Comparison of ENCODE assay signal across 8 cellular contexts in genomic region chr4:1793496-1793840, GRCh38. TPM values are rescaled to one million over a fixed set of nuclear protein-coding genes. Genes with fewer than 3 reads are reported as not detected.
DNase-seq lines count a peak whose midpoint lies in the region; ATAC-seq and TF ChIP-seq lines count a peak whose summit lies in the region.

No MANE protein-coding gene starts in this region.

- H3K27ac ChIP-seq in sigmoid colon: peak overlapping the region in 1 of 4 donors; percentile 22

- H3K4me1 Mint-ChIP-seq in activated CD4-positive, alpha-beta T cell treated with anti-CD3 and anti-CD28 coated beads, Interleukin-2, amount 10 ng/mL, durations not matched to agents 24 days and 14 days: no peaks in the 10 kb centered on the region

- DNase-seq in BE2C: peak; percentile 59
- DNase-seq in HEK293T (ENCODE audit: extremely low spot score): peak; percentile 69
- peak; percentile 83 for DNase-seq in activated CD4-positive, alpha-beta T cell treated with anti-CD3 and anti-CD28 coated beads, Interleukin-2, amount 10 ng/mL, durations not matched to agents 24 days and 14 days
- DNase-seq in sigmoid colon: no peak
- DNase-seq in NCI-H1694 treated with DMSO at 0.1 percent for 48 hours (lab: John Stamatoyannopoulos, UW): no peak
- no peak for DNase-seq in DMS153 (lab: John Stamatoyannopoulos, UW)

- POLR2A ChIA-PET in HEK293T (lab: Yijun Ruan, JAX): interaction anchor here (1.0 to 1.4 kb wide), 3 partner anchors 26 to 81 kb away, joined by 3 to 4 read pairs (median 4); partner anchors contain the start of genes SLBP, TACC3 and TMEM129

- no peaks in the 10 kb centered on the region for H3K36me3 Mint-ChIP-seq in activated CD4-positive, alpha-beta T cell treated with anti-CD3 and anti-CD28 coated beads, Interleukin-2, amount 10 ng/mL, durations not matched to agents 24 days and 14 days (ENCODE audit: low read depth)

- H3K4me1 ChIP-seq in BE2C (no peaks in the 10 kb centered on the region), sigmoid colon (peaks cover 0 to 27% (median 22%) of the 10 kb centered on the region in 4 donors)

- intact Hi-C loops in activated CD4-positive, alpha-beta T cell treated with anti-CD3 and anti-CD28 coated beads, Interleukin-2, amount 10 ng/mL, durations not matched to agents 24 days and 14 days (cut with micrococcal nuclease): loop anchor here (5.0 to 10.0 kb wide), 2 partner anchors 41 to 209 kb away; no protein-coding TSS in a partner anchor
- intact Hi-C loops in sigmoid colon (cut with DNase I): no loop called here

- H3K27me3 Mint-ChIP-seq in activated CD4-positive, alpha-beta T cell treated with anti-CD3 and anti-CD28 coated beads, Interleukin-2, amount 10 ng/mL, durations not matched to agents 24 days and 14 days: peaks cover 24% of the 10 kb centered on the region

- H3K27me3 ChIP-seq in BE2C (peaks cover 32% of the 10 kb centered on the region), sigmoid colon (peaks cover 34 to 55% (median 52%) of the 10 kb centered on the region in 3 donors)

- no peaks in the 10 kb centered on the region for H3K9me3 ChIP-seq in BE2C
- H3K9me3 ChIP-seq in sigmoid colon: no peaks in the 10 kb centered on the region

- no peak for TF ChIP-seq POLR2A in sigmoid colon (IDR thresholded peaks at IDR 0.05)

- CTCF ChIA-PET in HEK293T (lab: Yijun Ruan, JAX): interaction anchor here (1.0 to 1.7 kb wide), 4 partner anchors 17 to 47 kb away, joined by 3 to 6 read pairs (median 4); no protein-coding TSS in a partner anchor

- H3K36me3 ChIP-seq in BE2C (no peaks in the 10 kb centered on the region), sigmoid colon (no peaks in the 10 kb centered on the region)

- TF ChIP-seq CTCF in BE2C (IDR thresholded peaks at IDR 0.05; ENCODE audit: low read depth, low read length): no peak
- TF ChIP-seq CTCF in sigmoid colon (IDR thresholded peaks at IDR 0.05): no peak

- H3K9me3 Mint-ChIP-seq in activated CD4-positive, alpha-beta T cell treated with anti-CD3 and anti-CD28 coated beads, Interleukin-2, amount 10 ng/mL, durations not matched to agents 24 days and 14 days: no peaks in the 10 kb centered on the region

- no peak for TF ChIP-seq EP300 in sigmoid colon (IDR thresholded peaks at IDR 0.05)

- ATAC-seq in esophagus mucosa: peak; percentile 7
- no peak for ATAC-seq in HG02840 (IDR thresholded peaks at IDR 0.05; ENCODE audit: low FRiP score, unreplicated experiment)

- no peak overlapping the region for H3K4me3 ChIP-seq in BE2C (ENCODE audit: low read depth, low read length)
- peak overlapping the region in 3 of 4 donors; percentile 46 to 52 (median 50) for H3K4me3 ChIP-seq in sigmoid colon

- WGBS in sigmoid colon, 2 donors: 0% methylated on average over 44 of the region's 44 CpGs

- H3K27ac Mint-ChIP-seq in activated CD4-positive, alpha-beta T cell treated with anti-CD3 and anti-CD28 coated beads, Interleukin-2, amount 10 ng/mL, durations not matched to agents 24 days and 14 days: no peak overlapping the region

- H3K4me3 Mint-ChIP-seq in activated CD4-positive, alpha-beta T cell treated with anti-CD3 and anti-CD28 coated beads, Interleukin-2, amount 10 ng/mL, durations not matched to agents 24 days and 14 days: no peak overlapping the region

TF ChIP-seq in HEK293T, 16 proteins besides CTCF, POLR2A, EP300 and RAD21:
- no peak for TF ChIP-seq ELF4 (IDR thresholded peaks at IDR 0.05)

RNA-seq across cellular contexts. Expression of gene FGFR3, which starts 0.4 kb away (rescaled TPM):
- 0.25 TPM for polyA plus RNA-seq in BE2C (2012; ENCODE audit: insufficient read depth, insufficient read length, low read depth)
- 0.30 and 0.38 TPM in 2 replicates for total RNA-seq in activated CD4-positive, alpha-beta T cell treated with anti-CD3 and anti-CD28 coated beads, Interleukin-2, amount 10 ng/mL, durations not matched to agents 24 days and 14 days
- total RNA-seq in esophagus mucosa (150 TPM), sigmoid colon (under 1 TPM; 0.16 to 0.83 (median 0.56) TPM)
- polyA plus RNA-seq in sigmoid colon: 10 to 100 TPM in 1 of 3 donors, 1 to 10 TPM in 2; 3.7 to 14.0 (median 6.0) TPM

Comparison
In these comparisons a context has a peak if more than half of its experiments do, and no peak if none do; other contexts are left out.
1. DNase-seq: peak in BE2C (single experiment), HEK293T (single experiment) and activated CD4-positive, alpha-beta T cell treated with anti-CD3 and anti-CD28 coated beads, Interleukin-2, amount 10 ng/mL, durations not matched to agents 24 days and 14 days (single experiment); none in sigmoid colon (single experiment), NCI-H1694 treated with DMSO at 0.1 percent for 48 hours (single experiment) and DMS153 (single experiment).
2. RNA of gene FGFR3, which starts 0.4 kb away (total RNA-seq): 150 TPM in esophagus mucosa (single experiment); 0.16 to 0.83 TPM in sigmoid colon and 0.30 to 0.38 TPM in activated CD4-positive, alpha-beta T cell treated with anti-CD3 and anti-CD28 coated beads, Interleukin-2, amount 10 ng/mL, durations not matched to agents 24 days and 14 days; every median in the first group is over 10 times any median in the second.